ENCODE assay signal across 8 cellular contexts in genomic region chr4:10403633-10404445, GRCh38. TPM values are rescaled to one million over a fixed set of nuclear protein-coding genes. Genes with fewer than 3 reads are reported as not detected.
DNase-seq lines count a peak whose midpoint lies in the region; ATAC-seq and TF ChIP-seq lines count a peak whose summit lies in the region.

No MANE protein-coding gene starts in this region.

- TF ChIP-seq CTCF in GM06990 (IDR thresholded peaks at IDR 0.05; ENCODE audit: insufficient read depth, low read length, poor library complexity, severe bottlenecking): peak; percentile 18

- H3K4me3 ChIP-seq in GM06990 (replicated peaks; ENCODE audit: low read depth, low read length): no peak overlapping the region

- no peaks in the 10 kb centered on the region for H3K27me3 ChIP-seq in GM06990 (replicated peaks; ENCODE audit: control insufficient read depth, insufficient read depth, low read length)

- ATAC-seq in GM21515 (IDR thresholded peaks at IDR 0.05; ENCODE audit: unreplicated experiment) (no peak), GM18907 (IDR thresholded peaks at IDR 0.05; ENCODE audit: unreplicated experiment) (no peak), HG03378 (IDR thresholded peaks at IDR 0.05; ENCODE audit: unreplicated experiment) (no peak)

- no peaks in the 10 kb centered on the region for H3K36me3 ChIP-seq in GM06990 (ENCODE audit: control insufficient read depth, insufficient read depth, low read length)

- DNase-seq in AG08395 (ENCODE audit: low spot score) (peak; percentile 58), GM06990 (ENCODE audit: extremely low read depth, insufficient read length) (no peak), NCI-H460 (ENCODE audit: extremely low read depth, low read depth) (peak; percentile 6), dedifferentiated amniotic fluid mesenchymal stem cell (ENCODE audit: extremely low spot score) (peak; percentile 38), midbrain (lab: John Stamatoyannopoulos, UW) (peak; percentile 75)

RNA-seq across cellular contexts. Expression of gene ZNF518B, which starts 53.4 kb away (rescaled TPM):
- total RNA-seq in NCI-H460 (2014; rRNA removed; shearing (Covaris generic)): 14.1 and 15.6 TPM in 2 replicates
- polyA plus RNA-seq in NCI-H460 (2014; cell fraction: nucleus; rRNA removed): 4.1 and 10.5 TPM in 2 replicates
